ENCODE assay signal across 8 cellular contexts in the genomic region with DNA sequence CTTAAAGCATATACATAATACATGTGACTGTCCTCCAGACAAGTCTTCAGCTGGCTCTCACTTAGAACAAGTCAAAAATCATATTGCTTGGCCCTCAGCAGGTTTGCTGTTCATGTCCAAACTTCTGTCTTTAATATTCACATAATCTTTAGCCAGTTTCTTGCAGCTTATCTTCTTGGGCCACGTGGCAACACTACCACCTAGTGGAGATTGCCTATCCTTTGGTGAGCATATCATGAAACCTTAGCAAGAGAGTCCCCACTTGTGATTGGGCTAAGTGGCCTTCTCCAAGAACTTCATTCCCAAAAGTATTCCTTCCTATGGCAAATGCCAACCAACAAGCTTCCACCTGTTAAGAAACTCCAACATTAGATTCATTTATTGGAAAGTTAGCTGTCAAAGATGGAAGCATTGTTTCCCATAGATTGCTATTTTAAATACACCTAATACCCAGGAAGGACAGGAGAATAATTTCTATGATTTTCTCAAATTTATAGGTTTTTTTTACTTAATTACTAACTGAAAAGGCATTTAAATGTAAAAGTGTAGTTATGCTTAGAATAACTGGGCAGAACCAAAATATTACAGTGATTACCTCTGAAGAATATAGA.
DNase-seq lines count a peak whose midpoint lies in the region.

No MANE protein-coding gene starts in this region.

- no peaks in the 10 kb centered on the region for H4K20me1 ChIP-seq in Karpas-422 (ENCODE audit: insufficient read depth, low read depth, low read length)

- no peaks in the 10 kb centered on the region for H3K9me2 ChIP-seq in Karpas-422 (replicated peaks; ENCODE audit: insufficient read depth, low read length)

- no peak overlapping the region for H2AFZ ChIP-seq in Karpas-422 (ENCODE audit: low read length)

- H3K4me2 ChIP-seq in Karpas-422 (ENCODE audit: low read depth, low read length, poor library complexity, severe bottlenecking): no peak overlapping the region

- H3K27me3 ChIP-seq in Karpas-422 (ENCODE audit: low read length): no peaks in the 10 kb centered on the region

- H3K9me3 ChIP-seq in Karpas-422 (ENCODE audit: low read length): no peaks in the 10 kb centered on the region

- peak; percentile 9 to 20 (median 17) for DNase-seq in stimulated activated CD4-positive, alpha-beta T cell treated with anti-CD3 and anti-CD28 coated beads, Interleukin-12 subunit alpha, Interleukin-12 subunit beta, amount 100 ng/mL, for 48 hours (ENCODE audit: low read depth in 2 of 3, low spot score in 1 of 3)
- no peak for DNase-seq in stimulated activated CD4-positive, alpha-beta T cell treated with anti-CD3 and anti-CD28 coated beads, Interleukin-12 subunit alpha, Interleukin-12 subunit beta, amount 100 ng/mL, for 4 hours
- DNase-seq in H4 (ENCODE audit: low spot score) (peak; percentile 79), Karpas-422 (peak; percentile 88), T1000 (lab: John Stamatoyannopoulos, UW) (peak; percentile 20), fibroblast of the conjunctiva (ENCODE audit: low read depth) (peak; percentile 82), pons (ENCODE audit: low spot score) (peak; percentile 53), superior temporal gyrus (ENCODE audit: extremely low spot score) (no peak)

- no peaks in the 10 kb centered on the region for H3K36me3 ChIP-seq in Karpas-422 (ENCODE audit: insufficient read depth, low read length)

- no peak overlapping the region for H3K4me3 ChIP-seq in Karpas-422 (ENCODE audit: low read length)

- H3K9ac ChIP-seq in Karpas-422 (ENCODE audit: low read length): no peak overlapping the region

- no peaks in the 10 kb centered on the region for H3K79me2 ChIP-seq in Karpas-422 (ENCODE audit: low read length)

- H3K27ac ChIP-seq in Karpas-422 (ENCODE audit: low read length): no peak overlapping the region

- no peaks in the 10 kb centered on the region for H3K4me1 ChIP-seq in Karpas-422 (ENCODE audit: low read length)

Comparison
In these comparisons a context has a peak if more than half of its experiments do, and no peak if none do; other contexts are left out.
1. DNase-seq: peak in stimulated activated CD4-positive, alpha-beta T cell treated with anti-CD3 and anti-CD28 coated beads, Interleukin-12 subunit alpha, Interleukin-12 subunit beta, amount 100 ng/mL, for 48 hours (3 of 3), H4 (single experiment), Karpas-422 (single experiment), T1000 (single experiment), fibroblast of the conjunctiva (single experiment) and pons (single experiment); none in stimulated activated CD4-positive, alpha-beta T cell treated with anti-CD3 and anti-CD28 coated beads, Interleukin-12 subunit alpha, Interleukin-12 subunit beta, amount 100 ng/mL, for 4 hours (single experiment) and superior temporal gyrus (single experiment).